25 cellular contexts compared by ENCODE assay signal in the genomic region with DNA sequence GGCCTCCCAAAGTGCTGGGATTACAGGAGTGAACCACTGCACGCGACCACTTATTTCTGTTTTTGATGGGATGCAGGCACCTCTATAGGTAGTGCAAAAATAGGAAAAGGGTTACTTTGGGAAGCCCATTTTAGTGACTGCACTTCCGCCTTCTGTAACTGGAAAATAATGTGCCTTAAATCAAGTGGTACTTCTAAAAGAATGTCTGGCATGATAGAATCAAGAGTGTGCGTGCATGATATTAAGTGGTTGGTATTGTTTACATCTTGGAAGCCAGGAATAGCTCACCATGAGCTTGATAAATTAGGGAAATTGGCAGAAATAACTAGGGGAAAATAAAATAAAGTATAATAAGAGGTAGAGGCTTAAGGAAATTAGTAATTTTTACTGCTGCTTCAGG.
"Had no signal": no experiment of that assay in that cellular context is flagged by ENCODE, and none has a peak within 500 bp of the region (broad histone marks: within the 10 kb centered on the region; RNA-seq: fewer than 3 reads in every experiment).

No MANE protein-coding gene starts in this region.

- H3K4me3 Mint-ChIP-seq: activated naive CD8-positive, alpha-beta T cell; activated T-helper 17 cell treated with anti-CD3 and anti-CD28 coated beads, Interleukin-2, amount 50 U/mL, for 72 hours; naive thymus-derived CD4-positive, alpha-beta T cell; neural crest cell; stimulated activated naive B cell treated with anti-CD40 and anti-IgM and Interleukin-4, amounts not matched to agents 10 μg/mL and 1 μg/mL and 100 μg/mL, for 72 hours; T-cell; T-helper 2 cell treated with Interferon-gamma antibody and Interleukin-4, amounts not matched to agents 5 μg/mL and 100 μg/mL, for 36 hours had no signal

- H3K4me1 Mint-ChIP-seq: activated T-helper 17 cell treated with anti-CD3 and anti-CD28 coated beads, Interleukin-2, amount 50 U/mL, for 72 hours; naive thymus-derived CD4-positive, alpha-beta T cell; neural crest cell; stimulated activated naive B cell treated with anti-CD40 and anti-IgM and Interleukin-4, amounts not matched to agents 10 μg/mL and 1 μg/mL and 100 μg/mL, for 72 hours; T-cell had no signal

- DNase-seq: activated CD4-positive, alpha-beta T cell treated with anti-CD3 and anti-CD28 coated beads, Interleukin-2, amount 50 U/mL, for 1 hour; activated naive CD4-positive, alpha-beta T cell; activated T-cell treated with anti-CD3 and anti-CD28 coated beads, Interleukin-2, amount 50 U/mL, for 1 hour; cerebellar nuclear complex; foreskin melanocyte; glutamatergic neuron; hypothalamus; mesendoderm; naive thymus-derived CD4-positive, alpha-beta T cell; occipital lobe; posterior cingulate gyrus; small intestine; stimulated activated CD4-positive, alpha-beta T cell treated with anti-CD3 and anti-CD28 coated beads, Interleukin-15, amount 100 ng/mL, for 24 hours; stimulated activated CD8-positive, alpha-beta memory T cell treated with anti-CD3 and anti-CD28 coated beads, Interleukin-4, amount 100 ng/mL, for 48 hours; stimulated activated naive B cell treated with anti-CD40 and anti-IgM and Interleukin-4, amounts not matched to agents 10 μg/mL and 1 μg/mL and 100 μg/mL, for 72 hours; T-cell; upper lobe of left lung had no signal

- H3K9me3 ChIP-seq: upper lobe of left lung had no signal

- H3K4me3 ChIP-seq: coronary artery, upper lobe of left lung had no signal

- ATAC-seq: activated CD4-positive, CD25-positive, alpha-beta regulatory T cell treated with anti-CD3 and anti-CD28 coated beads, Interleukin-2, amount 50 U/mL, for 24 hours; activated T-helper 17 cell treated with anti-CD3 and anti-CD28 coated beads, Interleukin-2, amount 50 U/mL, for 72 hours; naive thymus-derived CD4-positive, alpha-beta T cell; sciatic nerve; stimulated activated naive B cell treated with anti-CD40 and anti-IgM and Interleukin-4, amounts not matched to agents 10 μg/mL and 1 μg/mL and 100 μg/mL, for 72 hours; T-cell had no signal

- H3K27ac ChIP-seq: coronary artery, upper lobe of left lung, VCaP had no signal

- H3K9me3 Mint-ChIP-seq: activated T-helper 17 cell treated with anti-CD3 and anti-CD28 coated beads, Interleukin-2, amount 50 U/mL, for 72 hours; stimulated activated naive B cell treated with anti-CD40 and anti-IgM and Interleukin-4, amounts not matched to agents 10 μg/mL and 1 μg/mL and 100 μg/mL, for 72 hours had no signal

- H3K36me3 ChIP-seq: upper lobe of left lung had no signal

- H3K27me3 ChIP-seq: upper lobe of left lung had no signal

- H3K27ac Mint-ChIP-seq: activated naive CD8-positive, alpha-beta T cell; activated T-helper 17 cell treated with anti-CD3 and anti-CD28 coated beads, Interleukin-2, amount 50 U/mL, for 72 hours; naive thymus-derived CD4-positive, alpha-beta T cell; stimulated activated naive B cell treated with anti-CD40 and anti-IgM and Interleukin-4, amounts not matched to agents 10 μg/mL and 1 μg/mL and 100 μg/mL, for 72 hours; T-cell; T-helper 2 cell treated with Interferon-gamma antibody and Interleukin-4, amounts not matched to agents 5 μg/mL and 100 μg/mL, for 36 hours had no signal

- H3K27me3 Mint-ChIP-seq: activated naive CD8-positive, alpha-beta T cell; activated T-helper 17 cell treated with anti-CD3 and anti-CD28 coated beads, Interleukin-2, amount 50 U/mL, for 72 hours; naive thymus-derived CD4-positive, alpha-beta T cell; stimulated activated naive B cell treated with anti-CD40 and anti-IgM and Interleukin-4, amounts not matched to agents 10 μg/mL and 1 μg/mL and 100 μg/mL, for 72 hours; T-cell had no signal

- H3K36me3 Mint-ChIP-seq: activated naive CD8-positive, alpha-beta T cell; naive thymus-derived CD4-positive, alpha-beta T cell; stimulated activated naive B cell treated with anti-CD40 and anti-IgM and Interleukin-4, amounts not matched to agents 10 μg/mL and 1 μg/mL and 100 μg/mL, for 72 hours; T-cell had no signal
